In genomic region chr10:60040003-60040662, GRCh38 we compare ENCODE assay signal across 17 cellular contexts.
A peak's percentile ranks its signal among the peaks of the same experiment; 100 is the strongest.
DNase-seq lines count a peak whose midpoint lies in the region; ATAC-seq and TF ChIP-seq lines count a peak whose summit lies in the region.
"Had no signal": no experiment of that assay in that cellular context is flagged by ENCODE, and none has a peak within 500 bp of the region (broad histone marks: within the 10 kb centered on the region; RNA-seq: fewer than 3 reads in every experiment).

No MANE protein-coding gene starts in this region.

- H3K4me1 ChIP-seq in ascending aorta, result peaks cover 3 to 19% of the 10 kb centered on the region in 2 donors
- H3K4me1 ChIP-seq in fibroblast of lung (ENCODE audit: control insufficient read depth, extremely low read depth, insufficient read depth, low read length), result peaks cover 4% of the 10 kb centered on the region
- peaks cover 24% of the 10 kb centered on the region for H3K4me1 ChIP-seq in vagina

- peak; percentile 28 for ATAC-seq in omental fat pad (ENCODE audit: low FRiP score)
- ATAC-seq in left ventricle myocardium superior, result no peak
- ATAC-seq in HG03159 (IDR thresholded peaks at IDR 0.05; ENCODE audit: unreplicated experiment), result no peak
- no peak for ATAC-seq in HG02610 (IDR thresholded peaks at IDR 0.05; ENCODE audit: unreplicated experiment)

- no peaks in the 10 kb centered on the region for H3K36me3 ChIP-seq in ascending aorta
- no peaks in the 10 kb centered on the region for H3K36me3 ChIP-seq in fibroblast of lung (ENCODE audit: control insufficient read depth, insufficient read depth, low read length)
- H3K36me3 ChIP-seq in vagina, result no peaks in the 10 kb centered on the region

- no peaks in the 10 kb centered on the region for H4K20me1 ChIP-seq in fibroblast of lung (ENCODE audit: control insufficient read depth, extremely low read depth, insufficient read depth, low read length)

- H2AFZ ChIP-seq in fibroblast of lung (ENCODE audit: low read length), result no peak overlapping the region

- TF ChIP-seq POLR2A in vagina (IDR thresholded peaks at IDR 0.05), result no peak

- H3K4me2 ChIP-seq in fibroblast of lung (ENCODE audit: extremely low read depth, insufficient read depth, low read length), result peak overlapping the region; percentile 10

- H3K9me3 ChIP-seq in ascending aorta (no peaks in the 10 kb centered on the region), fibroblast of lung (ENCODE audit: control insufficient read depth, insufficient read depth, low read depth, low read length) (no peaks in the 10 kb centered on the region), vagina (no peaks in the 10 kb centered on the region)
- H3K9me3 ChIP-seq: Caco-2 had no signal

- H3K9ac ChIP-seq in fibroblast of lung (ENCODE audit: insufficient read depth, low read length), result no peak overlapping the region

- H3K79me2 ChIP-seq in fibroblast of lung (ENCODE audit: control insufficient read depth, insufficient read depth, low read length), result no peaks in the 10 kb centered on the region

- no peak for DNase-seq in ascending aorta (ENCODE audit: low spot score in 2 of 2)
- DNase-seq in fibroblast of lung (ENCODE audit: low read depth in 2 of 2), result peak in 1 of 2 donors; percentile 66
- no peak for DNase-seq in omental fat pad (ENCODE audit: low spot score)
- DNase-seq in vagina (ENCODE audit: extremely low spot score in 2 of 2), result no peak
- no peak for DNase-seq in stimulated activated CD8-positive, alpha-beta memory T cell treated with anti-CD3 and anti-CD28 coated beads, Interleukin-4, amount 100 ng/mL, for 48 hours
- no peak for DNase-seq in left ventricle myocardium superior
- DNase-seq: ACHN, Caco-2, DMS153, HFFc6, NCI-H1417 treated with DMSO at 0.1 percent for 48 hours, NCI-H2029, NCI-H2171 treated with DMSO at 0.1 percent for 48 hours, NCI-H774 had no signal

- H3K27me3 ChIP-seq in ascending aorta (no peaks in the 10 kb centered on the region), fibroblast of lung (ENCODE audit: control insufficient read depth, insufficient read depth, low read length) (no peaks in the 10 kb centered on the region), vagina (no peaks in the 10 kb centered on the region)

- intact Hi-C loops in ascending aorta (cut with DNase I) (loop anchor here (2.0 to 10.0 kb wide), 3 partner anchors 133 to 1255 kb away; partner anchors contain the start of gene CCDC6), vagina (cut with DNase I) (loop anchor here (10.0 kb wide), 1 partner anchor 415 kb away; no protein-coding TSS in a partner anchor), left ventricle myocardium superior (cut with micrococcal nuclease) (no loop called here)

- H3K4me3 ChIP-seq in ascending aorta, result peak overlapping the region; percentile 22 to 35
- H3K4me3 ChIP-seq in fibroblast of lung (replicated peaks in 1 of 4; ENCODE audit: control extremely low read depth in 1 of 4, insufficient read depth in 1 of 4, low read depth in 3 of 4, low read length in 4 of 4), result no peak overlapping the region
- H3K4me3 ChIP-seq in vagina, result no peak overlapping the region
- H3K4me3 ChIP-seq: SK-N-MC had no signal

- H3K27ac ChIP-seq in ascending aorta (peak overlapping the region; percentile 46 to 66), fibroblast of lung (ENCODE audit: insufficient read depth, low read length) (no peak overlapping the region), vagina (peak overlapping the region; percentile 4)
- H3K27ac ChIP-seq: SK-N-MC had no signal

- no peak for TF ChIP-seq CTCF in ascending aorta (IDR thresholded peaks at IDR 0.05)
- no peak for TF ChIP-seq CTCF in fibroblast of lung (conservative IDR thresholded peaks at IDR 0.05 in 1 of 2, IDR thresholded peaks at IDR 0.05 in 1 of 2; ENCODE audit: low read depth in 1 of 2, low read length in 2 of 2)
- no peak for TF ChIP-seq CTCF in omental fat pad (IDR thresholded peaks at IDR 0.05)
- no peak for TF ChIP-seq CTCF in vagina (IDR thresholded peaks at IDR 0.05)

Comparison
In these comparisons a context has a peak if more than half of its experiments do, and no peak if none do; other contexts are left out.
1. H3K4me3 ChIP-seq: peak in ascending aorta (2 of 2); none in fibroblast of lung (0 of 4) and vagina (0 of 2).